Comparison of ENCODE assay signal across 11 cellular contexts in genomic region chr18:48179005-48179404, GRCh38.
"Had no signal": no experiment of that assay in that cellular context is flagged by ENCODE, and none has a peak within 500 bp of the region (broad histone marks: within the 10 kb centered on the region; RNA-seq: fewer than 3 reads in every experiment).

No MANE protein-coding gene starts in this region.

- H3K36me3 ChIP-seq: neutrophil had no signal

- H3K27ac ChIP-seq: dorsolateral prefrontal cortex, neutrophil had no signal

- H3K4me3 ChIP-seq: dorsolateral prefrontal cortex had no signal

- DNase-seq: cortex of kidney; dorsolateral prefrontal cortex; effector CD8-positive, alpha-beta T cell; mammary epithelial cell; naive thymus-derived CD8-positive, alpha-beta T cell; small intestine; stimulated activated CD4-positive, alpha-beta T cell treated with anti-CD3 and anti-CD28 coated beads, Interleukin-12 subunit alpha, Interleukin-12 subunit beta, amount 100 ng/mL, for 4 hours; stimulated activated naive CD4-positive, alpha-beta T cell; trophoblast cell had no signal

- H3K27me3 ChIP-seq: dorsolateral prefrontal cortex had no signal

- H3K9me3 ChIP-seq: neutrophil had no signal

- ATAC-seq: esophagus mucosa; naive thymus-derived CD8-positive, alpha-beta T cell had no signal
